ENCODE assay signal across 7 cellular contexts in the genomic region with DNA sequence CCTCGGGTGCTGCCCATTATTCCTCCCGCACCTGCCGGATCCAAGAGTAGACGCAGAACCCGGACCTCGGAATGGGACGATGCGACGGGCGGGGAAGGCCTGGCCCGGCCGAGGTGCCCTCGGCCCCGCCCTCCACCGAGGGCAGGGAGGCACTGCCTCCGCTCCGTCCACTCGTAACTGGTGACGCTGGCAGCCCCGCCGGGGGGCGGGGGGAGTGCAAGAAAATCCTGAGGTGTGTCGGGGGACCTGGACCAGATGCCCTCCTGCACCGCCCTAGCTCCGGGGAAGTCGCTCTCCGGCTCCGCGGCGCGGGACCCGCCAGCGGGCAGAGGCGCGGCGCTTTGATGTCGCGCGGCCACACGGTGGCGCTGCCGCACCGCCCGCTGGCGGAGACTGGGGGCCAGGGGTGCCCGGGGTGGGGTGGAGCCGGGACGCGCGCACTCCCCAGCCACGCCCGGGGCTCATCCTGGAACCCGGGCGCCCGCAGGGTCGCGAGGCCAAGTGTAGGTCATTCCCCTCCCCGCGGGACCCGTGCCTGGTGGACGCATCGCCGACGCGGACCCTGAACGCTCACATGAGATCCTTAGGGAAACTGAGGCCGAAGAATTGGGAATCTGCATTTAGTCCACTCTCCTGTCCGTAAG.
DNase-seq lines count a peak whose midpoint lies in the region; ATAC-seq and TF ChIP-seq lines count a peak whose summit lies in the region.

No MANE protein-coding gene starts in this region.

- no peaks in the 10 kb centered on the region for H3K36me3 ChIP-seq in mucosa of descending colon (ENCODE audit: low read depth)

- intact Hi-C loops in mucosa of descending colon (cut with DNase I, micrococcal nuclease) = no loop called here

- no peaks in the 10 kb centered on the region for H3K9me3 ChIP-seq in mucosa of descending colon

- TF ChIP-seq POLR2A in GM18505 (IDR thresholded peaks at IDR 0.05; ENCODE audit: borderline replicate concordance, extremely low read depth, insufficient read depth, insufficient read length) = no peak

- ATAC-seq in GM18505 (IDR thresholded peaks at IDR 0.05; ENCODE audit: unreplicated experiment) (peak; percentile 89), HG02588 (IDR thresholded peaks at IDR 0.05; ENCODE audit: unreplicated experiment) (peak; percentile 83), mucosa of descending colon (peak; percentile 95)

- H3K4me1 ChIP-seq in mucosa of descending colon (ENCODE audit: low read depth) = no peaks in the 10 kb centered on the region

- H3K4me3 ChIP-seq in epithelial cell of proximal tubule (ENCODE audit: low read depth, low read length) (peak overlapping the region; percentile 61), mucosa of descending colon (no peak overlapping the region)

- DNase-seq in NCI-H128 (lab: John Stamatoyannopoulos, UW; ENCODE audit: unreplicated experiment) (peak; percentile 25), epithelial cell of proximal tubule (ENCODE audit: low read depth) (no peak), mucosa of descending colon (peak; percentile 58 to 74 (median 62))
- DNase-seq in activated CD8-positive, alpha-beta memory T cell treated with anti-CD3 and anti-CD28 coated beads, Interleukin-2, amount 50 U/mL, for 48 hours = peak; percentile 87
- peak; percentile 43 for DNase-seq in stimulated activated CD8-positive, alpha-beta memory T cell treated with anti-CD3 and anti-CD28 coated beads, Interleukin-4, amount 100 ng/mL, for 24 hours (ENCODE audit: low read depth)

- TF ChIP-seq CTCF in epithelial cell of proximal tubule (conservative IDR thresholded peaks at IDR 0.05; ENCODE audit: low read depth, low read length) (peak; percentile 67), mucosa of descending colon (IDR thresholded peaks at IDR 0.05) (peak; percentile 84)
